17 cellular contexts compared by ENCODE assay signal in the genomic region with DNA sequence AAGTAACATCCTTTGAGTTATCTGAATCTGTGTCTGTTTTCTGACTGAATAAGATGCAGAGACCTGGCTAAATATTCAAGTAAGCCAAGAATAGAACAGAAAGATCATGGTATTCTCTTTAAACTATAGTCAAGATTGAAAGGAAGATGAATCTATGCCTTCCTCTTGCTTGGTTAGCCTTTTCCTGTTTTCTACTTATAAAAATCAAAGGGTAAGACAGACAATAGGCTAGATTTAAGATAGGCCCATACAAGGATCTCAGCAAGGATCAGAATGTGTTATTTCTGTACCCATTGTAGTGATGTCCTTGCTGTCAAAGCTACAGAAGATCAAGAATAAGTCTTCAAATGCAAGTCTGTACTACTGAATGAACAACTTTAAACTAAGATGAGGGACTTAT. TPM values are rescaled to one million over a fixed set of nuclear protein-coding genes. Genes with fewer than 3 reads are reported as not detected.
DNase-seq lines count a peak whose midpoint lies in the region; ATAC-seq and TF ChIP-seq lines count a peak whose summit lies in the region.
"Had no signal": no experiment of that assay in that cellular context is flagged by ENCODE, and none has a peak within 500 bp of the region (broad histone marks: within the 10 kb centered on the region; RNA-seq: fewer than 3 reads in every experiment).

No MANE protein-coding gene starts in this region.

- H3K36me3 Mint-ChIP-seq in activated naive CD4-positive, alpha-beta T cell treated with anti-CD3 and anti-CD28 coated beads, Interleukin-2, amount 50 U/mL, for 24 hours = no peaks in the 10 kb centered on the region
- no peaks in the 10 kb centered on the region for H3K36me3 Mint-ChIP-seq in T-helper 17 cell (ENCODE audit: low read depth)

- no peak for TF ChIP-seq CTCF in vagina (IDR thresholded peaks at IDR 0.05)

- H3K36me3 ChIP-seq in effector memory CD4-positive, alpha-beta T cell (ENCODE audit: control insufficient read depth, insufficient read depth, low read length) = no peaks in the 10 kb centered on the region
- no peaks in the 10 kb centered on the region for H3K36me3 ChIP-seq in vagina

- TF ChIP-seq POLR2A in vagina (IDR thresholded peaks at IDR 0.05) = no peak

- ATAC-seq in T-helper 17 cell = no peak

- no peaks in the 10 kb centered on the region for H3K27me3 ChIP-seq in effector memory CD4-positive, alpha-beta T cell (replicated peaks; ENCODE audit: control insufficient read depth, insufficient read depth, low read length, poor library complexity, severe bottlenecking)
- H3K27me3 ChIP-seq in vagina = no peaks in the 10 kb centered on the region

- H3K4me3 ChIP-seq in effector memory CD4-positive, alpha-beta T cell (ENCODE audit: insufficient read depth, low read depth, low read length, poor library complexity, severe bottlenecking) = no peak overlapping the region
- no peak overlapping the region for H3K4me3 ChIP-seq in vagina

- H3K9me3 Mint-ChIP-seq in activated naive CD4-positive, alpha-beta T cell treated with anti-CD3 and anti-CD28 coated beads, Interleukin-2, amount 50 U/mL, for 24 hours = no peaks in the 10 kb centered on the region
- H3K9me3 Mint-ChIP-seq: CD14-positive monocyte had no signal

- H3K27ac ChIP-seq in effector memory CD4-positive, alpha-beta T cell (ENCODE audit: insufficient read depth, low read length, poor library complexity, severe bottlenecking) = peak overlapping the region; percentile 21
- peak overlapping the region; percentile 25 for H3K27ac ChIP-seq in vagina

- H3K4me3 Mint-ChIP-seq in activated naive CD4-positive, alpha-beta T cell treated with anti-CD3 and anti-CD28 coated beads, Interleukin-2, amount 50 U/mL, for 24 hours = peak overlapping the region; percentile 53
- H3K4me3 Mint-ChIP-seq in T-helper 17 cell = no peak overlapping the region
- H3K4me3 Mint-ChIP-seq: CD14-positive monocyte had no signal

- H3K4me1 Mint-ChIP-seq in activated naive CD4-positive, alpha-beta T cell treated with anti-CD3 and anti-CD28 coated beads, Interleukin-2, amount 50 U/mL, for 24 hours = peaks cover 28% of the 10 kb centered on the region
- H3K4me1 Mint-ChIP-seq in T-helper 17 cell = peaks cover 4% of the 10 kb centered on the region

- peaks cover 25% of the 10 kb centered on the region for H3K4me1 ChIP-seq in effector memory CD4-positive, alpha-beta T cell (ENCODE audit: control insufficient read depth, insufficient read depth, low read length, poor library complexity, severe bottlenecking)
- no peaks in the 10 kb centered on the region for H3K4me1 ChIP-seq in vagina

- H3K27me3 Mint-ChIP-seq in activated naive CD4-positive, alpha-beta T cell treated with anti-CD3 and anti-CD28 coated beads, Interleukin-2, amount 50 U/mL, for 24 hours = no peaks in the 10 kb centered on the region
- no peaks in the 10 kb centered on the region for H3K27me3 Mint-ChIP-seq in T-helper 17 cell

- peak overlapping the region; percentile 87 for H3K27ac Mint-ChIP-seq in activated naive CD4-positive, alpha-beta T cell treated with anti-CD3 and anti-CD28 coated beads, Interleukin-2, amount 50 U/mL, for 24 hours
- peak overlapping the region; percentile 47 for H3K27ac Mint-ChIP-seq in T-helper 17 cell
- H3K27ac Mint-ChIP-seq: CD14-positive monocyte had no signal

- H3K9me3 ChIP-seq in T-helper 17 cell (ENCODE audit: control insufficient read depth, low read length, poor library complexity, severe bottlenecking) (no peaks in the 10 kb centered on the region), vagina (no peaks in the 10 kb centered on the region)
- no peaks in the 10 kb centered on the region for H3K9me3 ChIP-seq in effector memory CD4-positive, alpha-beta T cell (ENCODE audit: control insufficient read depth, low read length)

- no peak for DNase-seq in activated naive CD4-positive, alpha-beta T cell treated with Interleukin-2 at 50 U/mL for 16 hours
- DNase-seq in T-helper 17 cell (no peak), vagina (ENCODE audit: extremely low spot score in 2 of 2) (no peak), NCI-H82 (lab: John Stamatoyannopoulos, UW) (no peak), NCI-H226 (no peak)
- no peak for DNase-seq in effector memory CD4-positive, alpha-beta T cell
- DNase-seq: ACHN; AML-193; HCEC 1CT; NCI-H1105 treated with DMSO at 0.1 percent for 48 hours; NCI-H1694 treated with DMSO at 0.1 percent for 48 hours; NCI-H2107; NCI-H526 treated with DMSO at 0.1 percent for 48 hours; NK-92 treated with Interleukin-12 subunit alpha and Interleukin-12 subunit beta, amount 100 ng/mL, for 24 hours; SIG-M5 had no signal

- intact Hi-C loops in vagina (cut with DNase I) = no loop called here

RNA-seq across cellular contexts. Expression of gene CDR2, which starts 7.0 kb away (rescaled TPM):
- total RNA-seq in T-helper 17 cell (10 to 100 TPM; 59.0 to 75.5 TPM), vagina (33.9 TPM)
